In the genomic region with DNA sequence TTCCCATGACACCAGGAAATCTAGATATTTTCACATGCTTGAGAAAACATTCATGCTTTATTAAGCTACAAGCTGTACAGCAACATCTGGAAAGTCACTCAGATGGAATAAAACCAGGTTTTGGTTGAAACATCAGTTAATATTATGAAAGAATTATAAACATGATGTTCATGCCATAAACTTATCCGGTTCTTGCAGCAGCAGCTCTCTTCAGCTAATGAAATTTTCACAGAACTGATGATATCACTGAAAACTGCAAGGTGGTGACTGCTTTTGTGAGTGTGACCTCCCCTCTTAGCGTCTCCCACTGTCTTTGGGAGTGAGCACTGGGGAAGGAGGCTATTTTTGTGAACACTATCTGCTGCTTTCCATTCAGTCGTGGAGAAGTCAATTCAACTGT, we compare ENCODE assay signal across 27 cellular contexts. TPM values are rescaled to one million over a fixed set of nuclear protein-coding genes. Genes with fewer than 3 reads are reported as not detected.
DNase-seq lines count a peak whose midpoint lies in the region; ATAC-seq and TF ChIP-seq lines count a peak whose summit lies in the region.
"Had no signal": no experiment of that assay in that cellular context is flagged by ENCODE, and none has a peak within 500 bp of the region (broad histone marks: within the 10 kb centered on the region; RNA-seq: fewer than 3 reads in every experiment).

No MANE protein-coding gene starts in this region.

- H3K27ac ChIP-seq in SK-N-SH (ENCODE audit: low read depth in 2 of 2, low read length in 1 of 2) (peak overlapping the region in 1 of 2 experiments; percentile 84; a peak in 2 of 4 replicates), parathyroid adenoma (peak overlapping the region; percentile 47)
- H3K27ac ChIP-seq: ascending aorta, right lobe of liver, SJCRH30 had no signal

- H3K9me3 ChIP-seq in SK-N-SH (no peaks in the 10 kb centered on the region), parathyroid adenoma (ENCODE audit: control insufficient read depth, low read length) (no peaks in the 10 kb centered on the region)
- H3K9me3 ChIP-seq: ascending aorta, right lobe of liver, SJCRH30, testis had no signal

- H3K4me2 ChIP-seq in SK-N-SH (no peak overlapping the region), parathyroid adenoma (ENCODE audit: low read length) (peak overlapping the region; percentile 34)
- H3K4me2 ChIP-seq: GM23338 had no signal

- no peaks in the 10 kb centered on the region for H3F3A ChIP-seq in SK-N-SH (replicated peaks; ENCODE audit: insufficient read depth)

- H2AFZ ChIP-seq in SK-N-SH (ENCODE audit: low read depth), result no peak overlapping the region
- no peak overlapping the region for H2AFZ ChIP-seq in parathyroid adenoma
- H2AFZ ChIP-seq: GM23338 had no signal

- H3K4me1 ChIP-seq in SK-N-SH (ENCODE audit: control insufficient read depth in 1 of 2, insufficient read depth in 2 of 2, low read depth in 1 of 2, low read length in 1 of 2), result peaks cover 24 to 46% of the 10 kb centered on the region in 2 experiments
- peaks cover 14% of the 10 kb centered on the region for H3K4me1 ChIP-seq in parathyroid adenoma
- H3K4me1 ChIP-seq: right lobe of liver had no signal

- WGBS in SK-N-SH (ENCODE audit: low lambda C conversion rate), result 57% methylated on average over 3 of the region's 3 CpGs

- H3K36me3 ChIP-seq in SK-N-SH (replicated peaks in 1 of 2; ENCODE audit: control insufficient read depth in 1 of 2, insufficient read depth in 2 of 2, low read length in 1 of 2), result no peaks in the 10 kb centered on the region
- H3K36me3 ChIP-seq in parathyroid adenoma (ENCODE audit: control insufficient read depth, insufficient read depth, low read length), result no peaks in the 10 kb centered on the region
- H3K36me3 ChIP-seq: ascending aorta, right lobe of liver, SJCRH30 had no signal

- DNase-seq in AG20443 (ENCODE audit: low spot score) (peak; percentile 20), SK-N-SH (peak; percentile 35), fibroblast of villous mesenchyme (ENCODE audit: low read depth) (peak; percentile 77), SW 1271 (lab: John Stamatoyannopoulos, UW) (no peak), SKM-1 (lab: John Stamatoyannopoulos, UW; ENCODE audit: unreplicated experiment) (no peak), middle frontal gyrus (ENCODE audit: extremely low spot score, low spot score) (no peak)
- DNase-seq: activated B cell treated with CpG ODN at 0.5 μM for 24 hours; activated CD8-positive, alpha-beta T cell treated with anti-CD3 and anti-CD28 coated beads for 36 hours; activated naive CD4-positive, alpha-beta T cell treated with anti-CD3 and anti-CD28 coated beads, Interleukin-2, amount 50 U/mL, for 16 hours; activated T-cell treated with anti-CD3 and anti-CD28 coated beads, Interleukin-2, amount 50 U/mL, for 1 hour; effector CD4-positive, alpha-beta T cell; hippocampal formation; KBM-7; NCI-H146; NCI-H774; occipital lobe; OCI-M1; right lobe of liver; SJCRH30; testis had no signal

- H3K79me2 ChIP-seq in SK-N-SH (ENCODE audit: insufficient read depth) (peaks cover 81% of the 10 kb centered on the region), parathyroid adenoma (peaks cover 2% of the 10 kb centered on the region)

- TF ChIP-seq EP300 in SK-N-SH (IDR thresholded peaks at IDR 0.05; ENCODE audit: borderline replicate concordance in 1 of 2, low read depth in 1 of 2, low read length in 1 of 2), result peak in 1 of 2 experiments; percentile 59; a peak in 1 of 4 replicates

- TF ChIP-seq CTCF in SK-N-SH (IDR thresholded peaks at IDR 0.05), result no peak
- TF ChIP-seq CTCF in fibroblast of villous mesenchyme (IDR thresholded peaks at IDR 0.05; ENCODE audit: insufficient read depth, low read depth, low read length), result no peak
- no peak for TF ChIP-seq CTCF in parathyroid adenoma (IDR thresholded peaks at IDR 0.05)

- ATAC-seq in GM21576 (IDR thresholded peaks at IDR 0.05; ENCODE audit: unreplicated experiment), result no peak
- ATAC-seq: activated CD8-positive, alpha-beta T cell treated with anti-CD3 and anti-CD28 coated beads for 36 hours; esophagus mucosa; GM23338; right lobe of liver; stimulated activated effector memory CD8-positive, alpha-beta T cell treated with anti-CD3 and anti-CD28 coated beads, Interleukin-12 subunit alpha, Interleukin-12 subunit beta, amount 100 ng/mL, for 72 hours had no signal

- no peak for TF ChIP-seq RAD21 in SK-N-SH (IDR thresholded peaks at IDR 0.05; ENCODE audit: low read length)

- POLR2A ChIA-PET in SK-N-SH (lab: Yijun Ruan, JAX), result no interaction called here

- CTCF ChIA-PET in SK-N-SH (lab: Yijun Ruan, JAX), result interaction anchor here (1.3 to 4.2 kb wide), 2 partner anchors 9 to 77 kb away, joined by 3 to 32 read pairs; no protein-coding TSS in a partner anchor

- H3K27me3 ChIP-seq in SK-N-SH (ENCODE audit: insufficient read depth), result no peaks in the 10 kb centered on the region
- no peaks in the 10 kb centered on the region for H3K27me3 ChIP-seq in parathyroid adenoma (ENCODE audit: control insufficient read depth, insufficient read depth, low read length)
- H3K27me3 ChIP-seq: ascending aorta, right lobe of liver, SJCRH30, testis had no signal

- H3K9ac ChIP-seq in SK-N-SH (no peak overlapping the region), parathyroid adenoma (no peak overlapping the region)

- H3K4me3 ChIP-seq in SK-N-SH (ENCODE audit: low read depth in 2 of 2, low read length in 1 of 2) (no peak overlapping the region), fibroblast of villous mesenchyme (ENCODE audit: low read depth, low read length) (no peak overlapping the region), parathyroid adenoma (ENCODE audit: low read depth, low read length) (peak overlapping the region; percentile 5)
- H3K4me3 ChIP-seq: ascending aorta, GM23338, lung, right lobe of liver, SJCRH30, testis had no signal

- no peaks in the 10 kb centered on the region for H3K9me2 ChIP-seq in SK-N-SH

- peaks cover 5% of the 10 kb centered on the region; the same call in 1 of the 2 replicates for H4K20me1 ChIP-seq in SK-N-SH (ENCODE audit: insufficient read depth)

TF ChIP-seq in SK-N-SH, 30 proteins besides CTCF, POLR2A, EP300 and RAD21:
- TF ChIP-seq, protein P1, sequence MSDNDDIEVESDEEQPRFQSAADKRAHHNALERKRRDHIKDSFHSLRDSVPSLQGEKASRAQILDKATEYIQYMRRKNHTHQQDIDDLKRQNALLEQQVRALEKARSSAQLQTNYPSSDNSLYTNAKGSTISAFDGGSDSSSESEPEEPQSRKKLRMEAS (IDR thresholded peaks at IDR 0.05; ENCODE audit: low read depth), result no peak
- TF ChIP-seq TAF1 (IDR thresholded peaks at IDR 0.05; ENCODE audit: borderline replicate concordance, low read depth, low read length), result no peak
- TF ChIP-seq, protein P2, sequence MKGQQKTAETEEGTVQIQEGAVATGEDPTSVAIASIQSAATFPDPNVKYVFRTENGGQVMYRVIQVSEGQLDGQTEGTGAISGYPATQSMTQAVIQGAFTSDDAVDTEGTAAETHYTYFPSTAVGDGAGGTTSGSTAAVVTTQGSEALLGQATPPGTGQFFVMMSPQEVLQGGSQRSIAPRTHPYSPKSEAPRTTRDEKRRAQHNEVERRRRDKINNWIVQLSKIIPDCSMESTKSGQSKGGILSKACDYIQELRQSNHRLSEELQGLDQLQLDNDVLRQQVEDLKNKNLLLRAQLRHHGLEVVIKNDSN (IDR thresholded peaks at IDR 0.05; ENCODE audit: borderline replicate concordance, low read depth), result no peak
- no peak for TF ChIP-seq FOXJ3 (CRISPR knock-in tag; IDR thresholded peaks at IDR 0.05)
- no peak for TF ChIP-seq MXI1 (IDR thresholded peaks at IDR 0.05; ENCODE audit: low read depth, low read length)
- TF ChIP-seq RCOR1 (IDR thresholded peaks at IDR 0.05; ENCODE audit: low read length), result peak; percentile 53; the same call in 1 of the 2 replicates
- no peak for TF ChIP-seq GABPA (IDR thresholded peaks at IDR 0.05; ENCODE audit: low read depth)
- no peak for TF ChIP-seq RFX5 (IDR thresholded peaks at IDR 0.05; ENCODE audit: low read length)
- no peak for TF ChIP-seq FOSL2 (IDR thresholded peaks at IDR 0.05; ENCODE audit: borderline replicate concordance, low read depth)
- TF ChIP-seq CHD2 (IDR thresholded peaks at IDR 0.05; ENCODE audit: low read length, partially characterized antibody), result no peak
- peak; percentile 60; the same call in 1 of the 2 replicates for TF ChIP-seq GATA2 (CRISPR knock-in tag; IDR thresholded peaks at IDR 0.05)
- TF ChIP-seq NRF1 (IDR thresholded peaks at IDR 0.05; ENCODE audit: low read depth, low read length), result no peak
- no peak for TF ChIP-seq TEAD4 (IDR thresholded peaks at IDR 0.05; ENCODE audit: borderline replicate concordance, insufficient read depth)
- TF ChIP-seq EZH2phosphoT487 (IDR thresholded peaks at IDR 0.05; ENCODE audit: borderline replicate concordance, low read depth), result no peak
- no peak for TF ChIP-seq SIN3A (IDR thresholded peaks at IDR 0.05; ENCODE audit: borderline replicate concordance, low read depth, low read length)
- no peak for TF ChIP-seq MEF2A (IDR thresholded peaks at IDR 0.05; ENCODE audit: borderline replicate concordance, low read depth)
- TF ChIP-seq, protein P3, sequence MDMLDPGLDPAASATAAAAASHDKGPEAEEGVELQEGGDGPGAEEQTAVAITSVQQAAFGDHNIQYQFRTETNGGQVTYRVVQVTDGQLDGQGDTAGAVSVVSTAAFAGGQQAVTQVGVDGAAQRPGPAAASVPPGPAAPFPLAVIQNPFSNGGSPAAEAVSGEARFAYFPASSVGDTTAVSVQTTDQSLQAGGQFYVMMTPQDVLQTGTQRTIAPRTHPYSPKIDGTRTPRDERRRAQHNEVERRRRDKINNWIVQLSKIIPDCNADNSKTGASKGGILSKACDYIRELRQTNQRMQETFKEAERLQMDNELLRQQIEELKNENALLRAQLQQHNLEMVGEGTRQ (IDR thresholded peaks at IDR 0.05; ENCODE audit: borderline replicate concordance, low read depth, low read length), result no peak

RNA-seq across cellular contexts. Expression of a gene that starts 56.9 kb away (rescaled TPM):
- 12.0 and 15.1 TPM in 2 replicates for polyA plus RNA-seq in SK-N-SH (2012; rRNA removed)
- polyA plus RNA-seq in SK-N-SH (2012; cell fraction: cytosol; rRNA removed), result 12.9 and 13.8 TPM in 2 replicates
- 20.6 and 21.3 TPM in 2 replicates for polyA plus RNA-seq in SK-N-SH (2012; cell fraction: nucleus; rRNA removed)
- total RNA-seq in fibroblast of villous mesenchyme, result 41.2 and 41.5 TPM in 2 replicates

Comparison
In these comparisons a context has a peak if more than half of its experiments do, and no peak if none do; other contexts are left out.
1. DNase-seq: peak in AG20443 (single experiment), SK-N-SH (single experiment) and fibroblast of villous mesenchyme (single experiment); none in SW 1271 (0 of 2), SKM-1 (single experiment) and middle frontal gyrus (single experiment).